ENCODE assay signal across 8 cellular contexts in genomic region chr14:92586001-92586947, GRCh38.
DNase-seq lines count a peak whose midpoint lies in the region; ATAC-seq and TF ChIP-seq lines count a peak whose summit lies in the region.

No MANE protein-coding gene starts in this region.

- peak overlapping the region; percentile 64 for H3K4me3 Mint-ChIP-seq in central memory CD8-positive, alpha-beta T cell
- peak overlapping the region; percentile 84 for H3K4me3 Mint-ChIP-seq in natural killer cell

- H3K36me3 Mint-ChIP-seq in central memory CD8-positive, alpha-beta T cell (ENCODE audit: insufficient read depth): peaks cover 19% of the 10 kb centered on the region
- H3K36me3 Mint-ChIP-seq in natural killer cell: peaks cover 9% of the 10 kb centered on the region

- H3K27ac Mint-ChIP-seq in central memory CD8-positive, alpha-beta T cell (ENCODE audit: low read depth): peak overlapping the region; percentile 88
- peak overlapping the region; percentile 94 to 96 for H3K27ac Mint-ChIP-seq in natural killer cell

- no peaks in the 10 kb centered on the region for H3K27me3 Mint-ChIP-seq in central memory CD8-positive, alpha-beta T cell
- H3K27me3 Mint-ChIP-seq in natural killer cell (ENCODE audit: low read depth in 2 of 2): no peaks in the 10 kb centered on the region

- intact Hi-C loops in natural killer cell (cut with micrococcal nuclease): loop anchor here (1.0 to 5.0 kb wide), 7 partner anchors 15 to 95 kb away; no protein-coding TSS in a partner anchor

- no peaks in the 10 kb centered on the region for H3K9me3 Mint-ChIP-seq in central memory CD8-positive, alpha-beta T cell
- peaks cover 0 to 4% of the 10 kb centered on the region in 2 donors for H3K9me3 Mint-ChIP-seq in natural killer cell

- no peak for TF ChIP-seq CTCF in natural killer cell (IDR thresholded peaks at IDR 0.05)

- peaks cover 93% of the 10 kb centered on the region for H3K4me1 Mint-ChIP-seq in central memory CD8-positive, alpha-beta T cell
- peaks cover 91 to 97% of the 10 kb centered on the region in 2 donors for H3K4me1 Mint-ChIP-seq in natural killer cell

- ATAC-seq in central memory CD8-positive, alpha-beta T cell (replicated peaks; ENCODE audit: extremely low read depth, poor library complexity, severe bottlenecking): peak; percentile 90
- ATAC-seq in natural killer cell (peak; percentile 50 to 73 (median 68)), HG02588 (IDR thresholded peaks at IDR 0.05; ENCODE audit: unreplicated experiment) (no peak)

- peak; percentile 33 for DNase-seq in activated gamma-delta T cell treated with Interleukin-2 at 50 U/mL for 16 hours
- no peak for DNase-seq in activated gamma-delta T cell (lab: John Stamatoyannopoulos, UW)
- DNase-seq in OCI-M1 (lab: John Stamatoyannopoulos, UW): peak; percentile 87
- peak in 1 of 2 donors; percentile 48 for DNase-seq in central memory CD8-positive, alpha-beta T cell (ENCODE audit: low spot score in 2 of 2)
- DNase-seq in natural killer cell: peak; percentile 45
- no peak for DNase-seq in NCI-H1048 (lab: John Stamatoyannopoulos, UW)
- DNase-seq in NCI-H1436 (lab: John Stamatoyannopoulos, UW): no peak

Comparison
In these comparisons a context has a peak if more than half of its experiments do, and no peak if none do; other contexts are left out.
1. DNase-seq: peak in activated gamma-delta T cell treated with Interleukin-2 at 50 U/mL for 16 hours (single experiment), OCI-M1 (single experiment) and natural killer cell (single experiment); none in activated gamma-delta T cell (single experiment), NCI-H1048 (single experiment) and NCI-H1436 (single experiment).